In the genomic region with DNA sequence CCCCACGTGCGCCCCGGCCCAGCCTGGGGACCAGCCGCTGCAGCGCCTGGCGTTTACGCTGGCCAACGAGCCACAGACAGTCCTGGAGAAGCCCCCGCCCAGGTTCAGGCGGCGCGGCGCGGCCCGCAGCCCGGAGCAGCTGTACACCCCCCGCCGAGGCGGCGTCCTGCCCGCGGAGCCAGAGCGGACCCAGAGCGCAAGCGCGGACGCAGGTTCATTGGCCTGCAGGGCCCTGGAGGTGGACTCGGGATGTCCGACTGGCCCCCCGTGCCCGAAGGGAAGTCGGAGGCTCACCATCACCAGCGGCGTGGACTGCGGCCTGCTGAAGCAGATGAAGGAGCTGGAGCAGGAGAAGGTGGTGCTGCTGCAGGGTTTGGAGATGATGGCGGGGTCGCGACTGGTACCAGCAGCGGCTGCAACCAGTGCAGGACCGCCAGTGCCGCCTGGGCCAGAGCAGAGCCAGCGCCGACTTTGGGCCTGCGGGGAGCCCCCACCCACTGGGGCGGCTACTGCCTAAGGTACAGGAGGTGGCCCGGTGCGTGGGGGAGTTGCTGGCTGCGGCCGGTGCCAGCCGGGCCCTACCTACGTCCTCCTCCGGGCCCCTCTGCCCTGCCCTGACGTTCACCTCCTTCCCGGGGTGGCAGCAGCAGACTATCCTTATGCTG, we compare ENCODE assay signal across 12 cellular contexts.
A peak's percentile ranks its signal among the peaks of the same experiment; 100 is the strongest.
DNase-seq lines count a peak whose midpoint lies in the region; ATAC-seq and TF ChIP-seq lines count a peak whose summit lies in the region.
"Had no signal": no experiment of that assay in that cellular context is flagged by ENCODE, and none has a peak within 500 bp of the region (broad histone marks: within the 10 kb centered on the region; RNA-seq: fewer than 3 reads in every experiment).

No MANE protein-coding gene starts in this region.

- H2AFZ ChIP-seq in osteoblast (ENCODE audit: low read length), result no peak overlapping the region

- H3K9me3 ChIP-seq in left ventricle myocardium inferior (replicated peaks) (no peaks in the 10 kb centered on the region), osteoblast (ENCODE audit: low read depth, low read length) (no peaks in the 10 kb centered on the region)
- H3K9me3 ChIP-seq: BLaER1, SJSA1 had no signal

- ATAC-seq in Right ventricle myocardium superior (ENCODE audit: poor library complexity), result no peak
- ATAC-seq in esophagus mucosa, result peak; percentile 30

- peak; percentile 33 for DNase-seq in Right ventricle myocardium superior
- DNase-seq in left ventricle myocardium inferior, result no peak
- peak; percentile 46 for DNase-seq in GM20000 (ENCODE audit: low spot score)
- peak; percentile 88 for DNase-seq in osteoblast (ENCODE audit: insufficient read length, low spot score, missing footprints)
- DNase-seq in DMS153 (lab: John Stamatoyannopoulos, UW), result no peak
- no peak for DNase-seq in SK-N-DZ (ENCODE audit: low spot score)
- no peak for DNase-seq in NCI-H2227 treated with DMSO at 0.1 percent for 48 hours (lab: John Stamatoyannopoulos, UW)
- DNase-seq: NCI-H2107, NCI-H524 treated with DMSO at 0.1 percent for 48 hours had no signal

- no peak for TF ChIP-seq CTCF in left ventricle myocardium inferior (IDR thresholded peaks at IDR 0.05; ENCODE audit: borderline replicate concordance)
- TF ChIP-seq CTCF in GM20000 (IDR thresholded peaks at IDR 0.05; ENCODE audit: extremely low read depth, missing control alignments), result no peak
- TF ChIP-seq CTCF in osteoblast (IDR thresholded peaks at IDR 0.05; ENCODE audit: extremely low read depth, low read depth, low read length), result no peak

- peaks cover 10% of the 10 kb centered on the region for H3K4me1 ChIP-seq in left ventricle myocardium inferior
- peaks cover 9% of the 10 kb centered on the region for H3K4me1 ChIP-seq in osteoblast (ENCODE audit: insufficient read depth, low read length)
- H3K4me1 ChIP-seq: BLaER1, SJSA1 had no signal

- H3K27ac ChIP-seq in left ventricle myocardium inferior (replicated peaks) (no peak overlapping the region), osteoblast (ENCODE audit: low read depth, low read length) (no peak overlapping the region)
- H3K27ac ChIP-seq: BLaER1, SJSA1 had no signal

- no peaks in the 10 kb centered on the region for H3K27me3 ChIP-seq in left ventricle myocardium inferior (ENCODE audit: low read depth)
- no peaks in the 10 kb centered on the region for H3K27me3 ChIP-seq in osteoblast (ENCODE audit: insufficient read depth, low read length)
- H3K27me3 ChIP-seq: BLaER1, SJSA1 had no signal

- no peak overlapping the region for H3K4me2 ChIP-seq in osteoblast (ENCODE audit: insufficient read depth, low read length)
- H3K4me2 ChIP-seq: BLaER1 had no signal

- intact Hi-C loops in Right ventricle myocardium superior (cut with DNase I), result no loop called here
- intact Hi-C loops in left ventricle myocardium inferior (cut with micrococcal nuclease), result no loop called here

- H3K4me3 ChIP-seq in left ventricle myocardium inferior (no peak overlapping the region), osteoblast (ENCODE audit: insufficient read depth, low read length) (no peak overlapping the region)
- H3K4me3 ChIP-seq: BLaER1, SJSA1 had no signal

- peaks cover 34% of the 10 kb centered on the region for H4K20me1 ChIP-seq in osteoblast (ENCODE audit: insufficient read depth, low read length)

- peaks cover 69% of the 10 kb centered on the region for H3K79me2 ChIP-seq in osteoblast (ENCODE audit: insufficient read depth, low read length)

- H3K36me3 ChIP-seq in left ventricle myocardium inferior (peaks cover 52% of the 10 kb centered on the region), osteoblast (ENCODE audit: insufficient read depth, low read length) (peaks cover 43% of the 10 kb centered on the region)

Comparison
In these comparisons a context has a peak if more than half of its experiments do, and no peak if none do; other contexts are left out.
1. DNase-seq: peak in Right ventricle myocardium superior (single experiment), GM20000 (single experiment) and osteoblast (single experiment); none in left ventricle myocardium inferior (single experiment), DMS153 (single experiment), SK-N-DZ (single experiment) and NCI-H2227 treated with DMSO at 0.1 percent for 48 hours (single experiment).